15 cellular contexts compared by ENCODE assay signal in the genomic region with DNA sequence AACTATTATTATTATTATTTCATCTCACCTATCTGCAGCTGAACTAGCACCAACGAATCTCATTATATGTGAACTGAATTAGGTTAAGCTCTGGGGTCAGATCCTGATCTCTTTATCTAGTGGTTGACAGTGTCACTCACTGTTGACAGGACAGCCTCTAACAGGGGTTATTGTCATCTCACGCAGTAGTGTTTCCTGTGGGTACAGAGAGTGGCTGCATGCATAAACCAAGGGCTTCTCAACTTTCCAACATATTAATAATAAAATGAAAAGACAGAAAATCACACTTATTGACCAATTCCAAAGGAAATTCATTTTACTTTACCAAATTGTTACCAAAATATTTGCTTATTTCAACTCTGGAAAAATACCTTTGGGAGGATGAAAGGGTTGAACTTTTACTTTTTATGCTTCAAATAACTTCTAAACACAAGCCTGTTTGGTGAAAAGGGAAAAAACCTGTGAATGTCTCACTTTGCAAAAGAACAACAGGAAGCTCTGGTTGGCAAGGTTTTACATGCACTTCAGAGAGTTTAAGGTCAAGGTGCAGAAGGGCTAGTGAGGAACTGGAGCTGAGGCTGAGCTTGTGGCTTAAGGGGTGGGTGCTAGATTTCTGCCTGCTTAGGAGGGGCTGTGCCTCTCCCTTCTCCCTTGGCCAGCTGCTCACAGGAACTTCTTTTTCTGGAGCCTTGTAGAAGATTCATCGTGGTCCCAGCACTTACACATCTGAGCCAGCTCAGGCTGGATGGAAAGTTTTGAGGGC.
A peak's percentile ranks its signal among the peaks of the same experiment; 100 is the strongest.
DNase-seq lines count a peak whose midpoint lies in the region; ATAC-seq and TF ChIP-seq lines count a peak whose summit lies in the region.
"Had no signal": no experiment of that assay in that cellular context is flagged by ENCODE, and none has a peak within 500 bp of the region (broad histone marks: within the 10 kb centered on the region; RNA-seq: fewer than 3 reads in every experiment).

No MANE protein-coding gene starts in this region.

- H3K4me1 Mint-ChIP-seq in Calu3 (ENCODE audit: low read depth, unreplicated experiment) (peaks cover 70% of the 10 kb centered on the region), nephron (peaks cover 57% of the 10 kb centered on the region)
- H3K4me1 Mint-ChIP-seq: naive B cell had no signal

- H3K36me3 Mint-ChIP-seq in Calu3 (ENCODE audit: insufficient read depth, unreplicated experiment) (peaks cover 41% of the 10 kb centered on the region), nephron (ENCODE audit: low read depth) (no peaks in the 10 kb centered on the region)
- H3K36me3 Mint-ChIP-seq: naive B cell had no signal

- TF ChIP-seq CTCF in Calu3 (IDR thresholded peaks at IDR 0.05; ENCODE audit: unreplicated experiment) (no peak), Loucy (conservative IDR thresholded peaks at IDR 0.05; ENCODE audit: low read length) (no peak), ascending aorta (IDR thresholded peaks at IDR 0.05) (no peak), nephron (IDR thresholded peaks at IDR 0.05; ENCODE audit: unreplicated experiment in 3 of 3) (no peak)

- H3K4me2 ChIP-seq in Loucy (ENCODE audit: low read depth, low read length, poor library complexity, severe bottlenecking) = peak overlapping the region; percentile 71

- no peak for ATAC-seq in HG03460 (IDR thresholded peaks at IDR 0.05; ENCODE audit: unreplicated experiment)
- no peak for ATAC-seq in HG02798 (IDR thresholded peaks at IDR 0.05; ENCODE audit: poor library complexity, unreplicated experiment)
- ATAC-seq: esophagus mucosa, PC-3 had no signal

- H3K4me3 Mint-ChIP-seq in Calu3 (ENCODE audit: low read depth, unreplicated experiment) = peak overlapping the region; percentile 19
- H3K4me3 Mint-ChIP-seq in nephron = peak overlapping the region; percentile 33 to 72 (median 62)
- H3K4me3 Mint-ChIP-seq: H9, naive B cell had no signal

- no peak for DNase-seq in Calu3
- no peak for DNase-seq in ascending aorta (ENCODE audit: low spot score in 2 of 2)
- DNase-seq in pons (ENCODE audit: low spot score) = no peak
- DNase-seq in germinal center (ENCODE audit: low spot score) = no peak
- DNase-seq: activated CD8-positive, alpha-beta memory T cell treated with anti-CD3 and anti-CD28 coated beads, Interleukin-2, amount 50 U/mL, for 4 hours; H9; naive B cell; NCI-H2081; PC-3 had no signal

- H3K27ac ChIP-seq in ascending aorta = peak overlapping the region; percentile 93 to 97
- H3K27ac ChIP-seq: breast epithelium had no signal

- H3K79me2 ChIP-seq in Loucy (ENCODE audit: insufficient read depth, low read length) = no peaks in the 10 kb centered on the region

- peaks cover 49% of the 10 kb centered on the region for H3K4me1 ChIP-seq in Loucy (ENCODE audit: insufficient read depth, low read length, poor library complexity, severe bottlenecking)
- peaks cover 6 to 18% of the 10 kb centered on the region in 2 donors for H3K4me1 ChIP-seq in ascending aorta
- H3K4me1 ChIP-seq: breast epithelium had no signal

- H3K36me3 ChIP-seq in Loucy (ENCODE audit: insufficient read depth, low read length) = no peaks in the 10 kb centered on the region
- no peaks in the 10 kb centered on the region for H3K36me3 ChIP-seq in ascending aorta
- H3K36me3 ChIP-seq: breast epithelium had no signal

- H3K27ac Mint-ChIP-seq in Calu3 (ENCODE audit: unreplicated experiment) (peak overlapping the region; percentile 92), nephron (peak overlapping the region; percentile 64 to 94 (median 83))
- H3K27ac Mint-ChIP-seq: H9, naive B cell had no signal

- H4K20me1 ChIP-seq in Loucy (ENCODE audit: insufficient read depth, low read length, poor library complexity, severe bottlenecking) = no peaks in the 10 kb centered on the region

- CTCF ChIA-PET in Calu3 (lab: Charles Lee) = interaction anchor here (0.5 to 2.5 kb wide), 4 partner anchors 9 to 214 kb away, joined by 3 to 8 read pairs (median 4); no protein-coding TSS in a partner anchor

- H3K27me3 ChIP-seq in Loucy (ENCODE audit: insufficient read depth, low read length, poor library complexity, severe bottlenecking) (no peaks in the 10 kb centered on the region), ascending aorta (no peaks in the 10 kb centered on the region)
- H3K27me3 ChIP-seq: breast epithelium had no signal

- no TSS peak for BruUV-seq in Calu3 (replicated peaks; lab: Mats Ljungman, UMichigan)

- H3K9me3 Mint-ChIP-seq in Calu3 (ENCODE audit: low read depth, unreplicated experiment) = no peaks in the 10 kb centered on the region
- H3K9me3 Mint-ChIP-seq in nephron = no peaks in the 10 kb centered on the region
- H3K9me3 Mint-ChIP-seq: H9 had no signal

- no peaks in the 10 kb centered on the region for H3F3A ChIP-seq in Loucy (ENCODE audit: low read depth)

- H3K9me2 ChIP-seq in Loucy (replicated peaks; ENCODE audit: low read depth, low read length) = no peaks in the 10 kb centered on the region

- no peaks in the 10 kb centered on the region for H3K27me3 Mint-ChIP-seq in Calu3 (ENCODE audit: unreplicated experiment)
- peaks cover 54% of the 10 kb centered on the region for H3K27me3 Mint-ChIP-seq in nephron (ENCODE audit: low read depth)

- H3K9ac ChIP-seq in Loucy (ENCODE audit: low read depth, low read length, poor library complexity, severe bottlenecking) = no peak overlapping the region

- no peaks in the 10 kb centered on the region for H3K9me3 ChIP-seq in Loucy (ENCODE audit: insufficient read depth, low read depth, low read length)
- H3K9me3 ChIP-seq in ascending aorta = no peaks in the 10 kb centered on the region
- H3K9me3 ChIP-seq: breast epithelium had no signal

- intact Hi-C loops in Calu3 (cut with micrococcal nuclease; ENCODE audit: unreplicated experiment) = loop anchor here (5.0 kb wide), 4 partner anchors 43 to 168 kb away; no protein-coding TSS in a partner anchor
- intact Hi-C loops in ascending aorta (cut with DNase I) = loop anchor here (5.0 kb wide), 5 partner anchors 58 to 587 kb away; partner anchors contain the start of genes GATA6 and RBBP8

- no peak overlapping the region for H2AFZ ChIP-seq in Loucy (ENCODE audit: low read length)

- peak overlapping the region; percentile 13 for H3K4me3 ChIP-seq in Loucy (ENCODE audit: low read length, poor library complexity, severe bottlenecking)
- no peak overlapping the region for H3K4me3 ChIP-seq in ascending aorta
- H3K4me3 ChIP-seq: breast epithelium had no signal
